ENCODE assay signal across 8 cellular contexts in genomic region chr20:35791823-35792222, GRCh38. TPM values are rescaled to one million over a fixed set of nuclear protein-coding genes. Genes with fewer than 3 reads are reported as not detected.
DNase-seq lines count a peak whose midpoint lies in the region; ATAC-seq and TF ChIP-seq lines count a peak whose summit lies in the region.

No MANE protein-coding gene starts in this region.

- CTCF ChIA-PET in AG04450 (lab: Charles Lee), result interaction anchor here (1.0 kb wide), 1 partner anchor 162 kb away, joined by 4 read pairs; the partner anchor contains the start of gene SCAND1

- 31 to 44% methylated on average over 3 of the region's 3 CpGs for WGBS in lung, 2 donors

- no peak overlapping the region; the same call in 1 of the 2 replicates for H3K4me3 ChIP-seq in AG04450 (ENCODE audit: low read depth, low read length)
- no peak overlapping the region for H3K4me3 ChIP-seq in ascending aorta
- H3K4me3 ChIP-seq in lung, result no peak overlapping the region

- peak; percentile 80 for ATAC-seq in lung (ENCODE audit: insufficient read depth, low FRiP score)
- no peak for ATAC-seq in GM19452 (IDR thresholded peaks at IDR 0.05; ENCODE audit: unreplicated experiment)

- peak; percentile 65 for DNase-seq in AG04450 (ENCODE audit: low read depth, low spot score)
- peak; percentile 23 for DNase-seq in HS-27A (ENCODE audit: low read depth)
- DNase-seq in ascending aorta (ENCODE audit: low spot score in 2 of 2), result no peak
- peak; percentile 30 for DNase-seq in lung (ENCODE audit: low spot score)
- DNase-seq in midbrain (lab: John Stamatoyannopoulos, UW), result no peak
- DNase-seq in NCI-H748 treated with DMSO at 0.1 percent for 48 hours (lab: John Stamatoyannopoulos, UW), result no peak
- DNase-seq in posterior cingulate gyrus, result no peak

- POLR2A ChIA-PET in AG04450 (lab: Yijun Ruan, JAX), result interaction anchor here (0.7 to 1.4 kb wide), 4 partner anchors 20 to 92 kb away, joined by 3 to 11 read pairs (median 6); partner anchors contain the start of genes PHF20 and RBM39

- intact Hi-C loops in ascending aorta (cut with DNase I) (no loop called here), posterior cingulate gyrus (cut with DNase I) (no loop called here)

- H3K4me1 ChIP-seq in ascending aorta, result peaks cover 0 to 4% of the 10 kb centered on the region in 2 donors
- H3K4me1 ChIP-seq in lung (ENCODE audit: control insufficient read depth in 2 of 2, insufficient read depth in 2 of 2, low read length in 2 of 2), result peaks cover 5 to 6% of the 10 kb centered on the region in 2 donors

- TF ChIP-seq CTCF in AG04450 (IDR thresholded peaks at IDR 0.05; ENCODE audit: low read depth, low read length) (no peak), ascending aorta (IDR thresholded peaks at IDR 0.05) (no peak), lung (IDR thresholded peaks at IDR 0.05; ENCODE audit: control extremely low read depth, extremely low read depth) (no peak)

- no peaks in the 10 kb centered on the region for H3K27me3 ChIP-seq in AG04450 (ENCODE audit: control insufficient read depth, insufficient read depth, low read length)
- H3K27me3 ChIP-seq in ascending aorta, result no peaks in the 10 kb centered on the region
- no peaks in the 10 kb centered on the region for H3K27me3 ChIP-seq in lung (ENCODE audit: control insufficient read depth, insufficient read depth)

- H3K36me3 ChIP-seq in ascending aorta, result peaks cover 0 to 2% of the 10 kb centered on the region in 2 donors
- no peaks in the 10 kb centered on the region for H3K36me3 ChIP-seq in lung (ENCODE audit: control insufficient read depth in 2 of 2, insufficient read depth in 2 of 2, low read length in 2 of 2)

- H3K27ac ChIP-seq in AG04450 (ENCODE audit: low read depth, low read length), result peak overlapping the region; percentile 94
- peak overlapping the region; percentile 44 to 55 for H3K27ac ChIP-seq in ascending aorta
- peak overlapping the region in 1 of 2 donors; percentile 33 for H3K27ac ChIP-seq in lung (ENCODE audit: low read depth in 1 of 2, low read length in 1 of 2)

- no peaks in the 10 kb centered on the region for H3K9me3 ChIP-seq in AG04450 (ENCODE audit: control insufficient read depth, insufficient read depth, low read length)
- H3K9me3 ChIP-seq in ascending aorta, result no peaks in the 10 kb centered on the region
- H3K9me3 ChIP-seq in lung (ENCODE audit: control insufficient read depth in 2 of 2, insufficient read depth in 1 of 2, low read length in 1 of 2), result no peaks in the 10 kb centered on the region

RNA-seq across cellular contexts. Expression of gene PHF20, which starts 20.0 kb away (rescaled TPM):
- polyA plus RNA-seq in AG04450 (2011; rRNA removed) (25.8 and 30.6 TPM in 2 replicates), lung (10 to 100 TPM; 17.5 to 18.7 TPM)
- polyA minus RNA-seq in AG04450 (2011; rRNA and poly(A)+ RNA removed), result 40.8 and 41.2 TPM in 2 replicates
- total RNA-seq in ascending aorta (109 TPM), lung (10 to 100 TPM; 46.5 to 51.5 TPM)

RNA-seq across cellular contexts. Expression of gene RBM39, which starts 49.8 kb away (rescaled TPM):
- polyA plus RNA-seq in AG04450 (2011; rRNA removed) (144 and 162 TPM in 2 replicates), lung (100 to 1,000 TPM; 162 to 481 TPM)
- polyA minus RNA-seq in AG04450 (2011; rRNA and poly(A)+ RNA removed), result 113 and 190 TPM in 2 replicates
- total RNA-seq in ascending aorta (232 TPM), lung (100 to 1,000 TPM; 230 to 689 TPM)

Comparison
In these comparisons a context has a peak if more than half of its experiments do, and no peak if none do; other contexts are left out.
1. DNase-seq: peak in AG04450 (single experiment), HS-27A (single experiment) and lung (single experiment); none in ascending aorta (0 of 2), midbrain (single experiment), NCI-H748 treated with DMSO at 0.1 percent for 48 hours (single experiment) and posterior cingulate gyrus (0 of 10).